Comparison of ENCODE assay signal across 14 cellular contexts in the genomic region with DNA sequence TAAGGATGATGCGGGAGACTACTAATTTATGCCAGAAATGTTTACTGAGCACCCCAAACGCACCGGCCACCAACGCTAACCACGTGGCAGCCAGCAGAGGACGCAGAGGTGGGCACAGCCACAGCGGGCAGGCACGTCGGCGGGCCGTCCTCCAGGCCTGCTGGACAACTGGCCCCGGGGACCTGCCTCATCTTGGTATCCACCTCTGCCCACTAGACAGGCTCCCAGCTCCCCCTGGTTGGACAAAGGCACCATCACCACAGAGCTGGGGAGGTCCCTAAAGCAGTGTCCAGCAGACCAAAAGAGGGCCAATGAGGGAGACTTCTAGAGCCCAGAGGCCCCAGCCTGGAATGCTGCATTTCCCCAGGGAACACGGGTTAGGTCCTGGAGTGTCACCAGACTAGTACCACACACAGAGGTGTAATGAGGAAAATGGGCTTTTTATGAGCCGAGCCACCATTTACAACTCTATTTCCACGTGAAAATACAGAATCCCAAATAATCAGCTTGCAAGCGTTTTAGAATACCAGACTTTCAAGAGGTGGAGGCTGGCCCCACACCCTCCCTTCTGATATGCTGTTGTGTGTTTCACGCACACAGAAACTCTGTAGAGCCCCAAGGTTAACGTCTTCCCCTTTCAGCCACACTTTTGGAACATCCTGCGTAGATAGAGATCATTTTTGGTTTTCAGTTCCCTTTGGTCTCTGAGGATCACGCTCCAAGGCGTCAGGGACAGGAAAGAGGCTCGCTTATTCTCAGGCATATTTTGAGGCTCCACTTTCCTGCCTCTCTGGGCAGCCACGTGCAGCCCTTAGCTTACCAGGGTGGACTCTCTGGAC. TPM values are rescaled to one million over a fixed set of nuclear protein-coding genes. Genes with fewer than 3 reads are reported as not detected.
A peak's percentile ranks its signal among the peaks of the same experiment; 100 is the strongest.
DNase-seq lines count a peak whose midpoint lies in the region; ATAC-seq, FAIRE-seq and TF ChIP-seq lines count a peak whose summit lies in the region.
"Had no signal": no experiment of that assay in that cellular context is flagged by ENCODE, and none has a peak within 500 bp of the region (broad histone marks: within the 10 kb centered on the region; RNA-seq: fewer than 3 reads in every experiment).

No MANE protein-coding gene starts in this region.

- H3K4me3 Mint-ChIP-seq in endothelial cell (ENCODE audit: unreplicated experiment): no peak overlapping the region
- H3K4me3 Mint-ChIP-seq: activated T-cell treated with anti-CD3 and anti-CD28 coated beads, Interleukin-2, amount 50 U/mL, for 72 hours had no signal

- no peaks in the 10 kb centered on the region for H3K9me3 ChIP-seq in prostate gland
- H3K9me3 ChIP-seq: right lobe of liver, thoracic aorta had no signal

- peaks cover 10% of the 10 kb centered on the region for H3K36me3 Mint-ChIP-seq in endothelial cell (ENCODE audit: low read depth, unreplicated experiment)

- DNase-seq in GM13977 (ENCODE audit: low spot score) (peak; percentile 85), endothelial cell (ENCODE audit: low spot score) (no peak), prostate gland (ENCODE audit: low spot score) (no peak), retina (no peak), urothelium cell line (ENCODE audit: low spot score) (no peak)
- no peak for DNase-seq in activated CD4-positive, alpha-beta T cell treated with anti-CD3 and anti-CD28 coated beads, Interleukin-2, amount 50 U/mL, for 4 hours
- DNase-seq: activated T-cell treated with anti-CD3 and anti-CD28 coated beads, Interleukin-2, amount 50 U/mL, for 72 hours; effector CD4-positive, alpha-beta T cell; islet precursor cell; right lobe of liver; RPMI8226 had no signal

- H3K9me3 Mint-ChIP-seq in endothelial cell (ENCODE audit: unreplicated experiment): peaks cover 4% of the 10 kb centered on the region
- H3K9me3 Mint-ChIP-seq: activated T-cell treated with anti-CD3 and anti-CD28 coated beads, Interleukin-2, amount 50 U/mL, for 72 hours had no signal

- intact Hi-C loops in prostate gland (cut with DNase I): no loop called here

- H3K4me1 Mint-ChIP-seq in endothelial cell (ENCODE audit: unreplicated experiment): peaks cover 15% of the 10 kb centered on the region

- FAIRE-seq in urothelium cell line (lab: Jason Lieb, UNC): no peak

- H3K27ac ChIP-seq in prostate gland: no peak overlapping the region
- H3K27ac ChIP-seq: right lobe of liver, thoracic aorta had no signal

- H3K36me3 ChIP-seq in prostate gland: no peaks in the 10 kb centered on the region
- H3K36me3 ChIP-seq: right lobe of liver had no signal

- TF ChIP-seq CTCF in GM13977 (IDR thresholded peaks at IDR 0.05; ENCODE audit: extremely low read depth, insufficient read depth, missing control alignments) (no peak), endothelial cell (IDR thresholded peaks at IDR 0.05; ENCODE audit: unreplicated experiment) (no peak), prostate gland (IDR thresholded peaks at IDR 0.05) (no peak)

- TF ChIP-seq POLR2A in prostate gland (IDR thresholded peaks at IDR 0.05): no peak

- ATAC-seq in GM21447 (IDR thresholded peaks at IDR 0.05; ENCODE audit: unreplicated experiment) (peak; percentile 49), HG03571 (IDR thresholded peaks at IDR 0.05; ENCODE audit: unreplicated experiment) (peak; percentile 36)
- ATAC-seq: activated T-cell treated with anti-CD3 and anti-CD28 coated beads, Interleukin-2, amount 50 U/mL, for 72 hours had no signal

- WGBS in prostate gland: 86% methylated on average over 23 of the region's 23 CpGs

- no peaks in the 10 kb centered on the region for H3K27me3 ChIP-seq in prostate gland (replicated peaks; ENCODE audit: insufficient read depth)
- H3K27me3 ChIP-seq: right lobe of liver had no signal

- H3K4me1 ChIP-seq in prostate gland (replicated peaks): no peaks in the 10 kb centered on the region

- H3K27me3 Mint-ChIP-seq in endothelial cell (ENCODE audit: unreplicated experiment): peaks cover 11% of the 10 kb centered on the region

- H3K27ac Mint-ChIP-seq in endothelial cell (ENCODE audit: unreplicated experiment): peak overlapping the region; percentile 77
- H3K27ac Mint-ChIP-seq: activated T-cell treated with anti-CD3 and anti-CD28 coated beads, Interleukin-2, amount 50 U/mL, for 72 hours had no signal

- H3K4me3 ChIP-seq in prostate gland: no peak overlapping the region
- H3K4me3 ChIP-seq: right lobe of liver, thoracic aorta had no signal

- in situ Hi-C loops in GM13977 (cut with MboI; ENCODE audit: low pct_unique_long_range_greater_than_20kb, low sequenced_read_pairs, unreplicated experiment): no loop called here

RNA-seq across cellular contexts. Expression of a gene that starts 23.7 kb away (rescaled TPM):
- total RNA-seq in endothelial cell (ENCODE audit: unreplicated experiment) (32.5 TPM), prostate gland (10 to 100 TPM; 18.1 to 21.0 TPM)
